In the genomic region with DNA sequence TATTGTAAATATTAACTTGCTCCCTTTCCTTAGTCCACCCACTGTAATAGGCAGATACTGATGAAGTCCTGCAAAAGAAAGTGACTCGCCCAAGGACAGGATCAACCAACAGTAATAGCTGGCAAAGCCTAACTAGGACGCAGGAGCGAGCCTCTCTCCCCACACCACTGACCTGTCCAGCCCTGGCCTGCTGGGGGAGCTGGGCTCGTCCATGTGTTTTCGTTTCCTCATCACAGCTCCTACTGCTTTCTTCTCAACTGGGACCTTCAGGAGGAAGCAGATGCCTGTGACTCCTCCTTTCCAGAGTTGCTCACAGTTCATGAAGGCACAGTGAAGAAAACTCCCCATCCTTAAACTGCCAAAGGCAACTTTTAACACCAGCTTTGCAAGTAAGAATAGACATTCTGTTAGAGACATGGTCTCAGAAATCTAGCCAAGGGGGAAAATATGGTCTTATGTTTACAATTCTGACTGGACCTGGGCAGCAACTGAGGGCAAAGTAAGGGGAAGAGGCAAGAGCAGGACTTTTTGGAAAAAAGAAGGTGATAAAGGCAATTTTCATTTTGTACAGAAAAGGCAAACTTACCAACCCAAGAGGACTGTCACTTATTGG, we compare ENCODE assay signal across 1 cellular context.
TF ChIP-seq lines count a peak whose summit lies in the region.

No MANE protein-coding gene starts in this region.

TF ChIP-seq in H1, 55 proteins besides CTCF, POLR2A, EP300 and RAD21:
- no peak for TF ChIP-seq PHF8 (conservative IDR thresholded peaks at IDR 0.05; ENCODE audit: low read depth, low read length)
- TF ChIP-seq RFX5 (IDR thresholded peaks at IDR 0.05; ENCODE audit: borderline replicate concordance, low read depth, low read length), result no peak
- no peak for TF ChIP-seq CTBP2 (IDR thresholded peaks at IDR 0.05; ENCODE audit: borderline replicate concordance, insufficient read depth, insufficient read length, low read length)
- TF ChIP-seq SRF (IDR thresholded peaks at IDR 0.05; ENCODE audit: low read depth, low read length), result no peak
- TF ChIP-seq SIRT6 (IDR thresholded peaks at IDR 0.05; ENCODE audit: low read length), result no peak
- TF ChIP-seq SIN3A (conservative IDR thresholded peaks at IDR 0.05 in 1 of 2, IDR thresholded peaks at IDR 0.05 in 1 of 2; ENCODE audit: low read depth in 1 of 2, low read length in 2 of 2), result no peak
- TF ChIP-seq BCL11A (IDR thresholded peaks at IDR 0.05; ENCODE audit: low read depth in 2 of 2, low read length in 2 of 2), result no peak
- TF ChIP-seq ATF3 (IDR thresholded peaks at IDR 0.05; ENCODE audit: insufficient read depth, low read depth, low read length), result no peak
- TF ChIP-seq TAF1 (IDR thresholded peaks at IDR 0.05; ENCODE audit: low read depth, low read length), result no peak
- TF ChIP-seq SAP30 (IDR thresholded peaks at IDR 0.05; ENCODE audit: insufficient read depth, insufficient replicate concordance, low read length), result no peak
- TF ChIP-seq BRCA1 (IDR thresholded peaks at IDR 0.05; ENCODE audit: low read depth, low read length), result no peak
- no peak for TF ChIP-seq TBP (IDR thresholded peaks at IDR 0.05; ENCODE audit: low read depth, low read length)
- no peak for TF ChIP-seq HDAC2 (IDR thresholded peaks at IDR 0.05; ENCODE audit: borderline replicate concordance in 1 of 2, low read depth in 2 of 2, low read length in 2 of 2)
- TF ChIP-seq SIX5 (IDR thresholded peaks at IDR 0.05; ENCODE audit: low read depth, low read length), result no peak
- TF ChIP-seq RXRA (IDR thresholded peaks at IDR 0.05; ENCODE audit: insufficient read depth, low read depth, low read length), result no peak
- no peak for TF ChIP-seq CBX5 (IDR thresholded peaks at IDR 0.05; ENCODE audit: low read depth, low read length)
